8 cellular contexts compared by ENCODE assay signal in genomic region chr19:3721131-3721899, GRCh38. TPM values are rescaled to one million over a fixed set of nuclear protein-coding genes. Genes with fewer than 3 reads are reported as not detected.
DNase-seq lines count a peak whose midpoint lies in the region; ATAC-seq and TF ChIP-seq lines count a peak whose summit lies in the region.

No MANE protein-coding gene starts in this region.

- H3K36me3 ChIP-seq in Loucy (ENCODE audit: insufficient read depth, low read length) (no peaks in the 10 kb centered on the region), RWPE2 (ENCODE audit: low read depth) (no peaks in the 10 kb centered on the region), neuronal stem cell (replicated peaks in 1 of 2; ENCODE audit: control insufficient read depth in 2 of 2, insufficient read depth in 2 of 2, low read length in 2 of 2) (no peaks in the 10 kb centered on the region)

- H3K27me3 ChIP-seq in Loucy (ENCODE audit: insufficient read depth, low read length, poor library complexity, severe bottlenecking) (no peaks in the 10 kb centered on the region), RWPE2 (ENCODE audit: insufficient read depth, poor library complexity, severe bottlenecking) (peaks cover 15% of the 10 kb centered on the region), neuronal stem cell (ENCODE audit: control insufficient read depth in 3 of 3, insufficient read depth in 3 of 3, low read depth in 1 of 3, low read length in 3 of 3) (peaks cover 0 to 29% (median 5%) of the 10 kb centered on the region in 3 experiments)

- ATAC-seq in RWPE2 (ENCODE audit: low read depth) (peak; percentile 63), GM21423 (IDR thresholded peaks at IDR 0.05; ENCODE audit: unreplicated experiment) (no peak)

- no peak overlapping the region for H2BK5ac ChIP-seq in neuronal stem cell (ENCODE audit: low read length)

- H3K9me3 ChIP-seq in Loucy (ENCODE audit: insufficient read depth, low read depth, low read length) (no peaks in the 10 kb centered on the region), RWPE2 (ENCODE audit: severe bottlenecking) (no peaks in the 10 kb centered on the region), neuronal stem cell (replicated peaks in 1 of 2; ENCODE audit: control insufficient read depth in 2 of 2, insufficient read depth in 1 of 2, low read depth in 1 of 2, low read length in 2 of 2) (no peaks in the 10 kb centered on the region)

- H3K9ac ChIP-seq in Loucy (ENCODE audit: low read depth, low read length, poor library complexity, severe bottlenecking), result peak overlapping the region; percentile 56
- no peak overlapping the region for H3K9ac ChIP-seq in neuronal stem cell (ENCODE audit: low read depth, low read length, poor library complexity)

- H3K4me1 ChIP-seq in Loucy (ENCODE audit: insufficient read depth, low read length, poor library complexity, severe bottlenecking), result peaks cover 9% of the 10 kb centered on the region
- H3K4me1 ChIP-seq in RWPE2 (ENCODE audit: insufficient read depth, poor library complexity, severe bottlenecking), result no peaks in the 10 kb centered on the region
- H3K4me1 ChIP-seq in neuronal stem cell (ENCODE audit: control insufficient read depth in 2 of 2, insufficient read depth in 1 of 2, low read depth in 1 of 2, low read length in 2 of 2), result peaks cover 6 to 17% of the 10 kb centered on the region in 2 donors

- H3K9me2 ChIP-seq in Loucy (replicated peaks; ENCODE audit: low read depth, low read length), result no peaks in the 10 kb centered on the region

- H4K20me1 ChIP-seq in Loucy (ENCODE audit: insufficient read depth, low read length, poor library complexity, severe bottlenecking), result no peaks in the 10 kb centered on the region

- H3K79me2 ChIP-seq in Loucy (ENCODE audit: insufficient read depth, low read length), result no peaks in the 10 kb centered on the region

- H4K91ac ChIP-seq in neuronal stem cell (ENCODE audit: low read depth, low read length, poor library complexity), result no peak overlapping the region

- peak overlapping the region; percentile 94 for H2AK5ac ChIP-seq in neuronal stem cell (ENCODE audit: low read depth, low read length)

- no CpG with 5 or more reads among the region's 47 CpGs for WGBS in neuronal stem cell (ENCODE audit: extremely low coverage in 2 of 2, insufficient read length in 2 of 2, insufficient replicate concordance in 1 of 2), 2 donors

- H2BK15ac ChIP-seq in neuronal stem cell (ENCODE audit: low read length), result peak overlapping the region; percentile 92

- H2BK120ac ChIP-seq in neuronal stem cell (ENCODE audit: low read depth, low read length), result no peak overlapping the region

- H3K4ac ChIP-seq in neuronal stem cell (ENCODE audit: low read length), result no peak overlapping the region

- TF ChIP-seq CTCF in Loucy (conservative IDR thresholded peaks at IDR 0.05; ENCODE audit: low read length) (no peak), RWPE2 (IDR thresholded peaks at IDR 0.05; ENCODE audit: poor library complexity, severe bottlenecking) (no peak), fibroblast of villous mesenchyme (IDR thresholded peaks at IDR 0.05; ENCODE audit: insufficient read depth, low read depth, low read length) (no peak)

- H3K4me3 ChIP-seq in Loucy (ENCODE audit: low read length, poor library complexity, severe bottlenecking) (peak overlapping the region; percentile 75), RWPE2 (ENCODE audit: severe bottlenecking) (no peak overlapping the region), fibroblast of villous mesenchyme (ENCODE audit: low read depth, low read length) (peak overlapping the region; percentile 23), neuronal stem cell (ENCODE audit: low read length in 2 of 2) (peak overlapping the region in 1 of 2 donors; percentile 74)

- H2AFZ ChIP-seq in Loucy (ENCODE audit: low read length) (peak overlapping the region; percentile 72; the same call in 1 of the 2 replicates), neuronal stem cell (ENCODE audit: low read length) (no peak overlapping the region)

- peaks cover 2% of the 10 kb centered on the region for H3K79me1 ChIP-seq in neuronal stem cell (ENCODE audit: low read depth, low read length)

- peak overlapping the region; percentile 82 for H3K4me2 ChIP-seq in Loucy (ENCODE audit: low read depth, low read length, poor library complexity, severe bottlenecking)
- peak overlapping the region; percentile 75 for H3K4me2 ChIP-seq in neuronal stem cell (ENCODE audit: insufficient read depth, low read length, poor library complexity, severe bottlenecking)

- H3K23ac ChIP-seq in neuronal stem cell (ENCODE audit: low read depth, low read length, poor library complexity), result peak overlapping the region; percentile 73

- H2BK12ac ChIP-seq in neuronal stem cell (ENCODE audit: low read length), result peak overlapping the region; percentile 77

- H4K8ac ChIP-seq in neuronal stem cell (ENCODE audit: low read depth, low read length), result no peak overlapping the region

- H3K18ac ChIP-seq in neuronal stem cell (ENCODE audit: low read length), result peak overlapping the region; percentile 86

- no peaks in the 10 kb centered on the region for H3F3A ChIP-seq in Loucy (ENCODE audit: low read depth)

- DNase-seq in DMS114 treated with DMSO at 0.1 percent for 48 hours (lab: John Stamatoyannopoulos, UW; ENCODE audit: unreplicated experiment) (peak; percentile 54), RWPE2 (ENCODE audit: low spot score) (no peak), activated gamma-delta T cell treated with Interleukin-2 at 50 U/mL for 16 hours (peak; percentile 85), fibroblast of villous mesenchyme (ENCODE audit: low read depth) (peak; percentile 81), neuronal stem cell (ENCODE audit: low spot score) (peak; percentile 95), superior temporal gyrus (ENCODE audit: extremely low spot score) (peak; percentile 22)

- H3K27ac ChIP-seq in RWPE2 (ENCODE audit: poor library complexity, severe bottlenecking), result no peak overlapping the region
- no peak overlapping the region for H3K27ac ChIP-seq in neuronal stem cell (replicated peaks; ENCODE audit: low read length)

- no peak overlapping the region for H3K14ac ChIP-seq in neuronal stem cell (ENCODE audit: low read length)

RNA-seq across cellular contexts. Expression of gene TJP3, which starts 13.1 kb away (rescaled TPM):
- not detected in 2 replicates for total RNA-seq in fibroblast of villous mesenchyme
- 23.4 TPM for polyA plus RNA-seq in neuronal stem cell (2013, experiment 1 of 2)
- polyA plus RNA-seq in neuronal stem cell (2013, experiment 2 of 2), result 21.0 TPM

RNA-seq across cellular contexts. Expression of gene PIP5K1C, which starts 21.0 kb away (rescaled TPM):
- 40.6 and 46.2 TPM in 2 replicates for total RNA-seq in fibroblast of villous mesenchyme
- 25.4 TPM for polyA plus RNA-seq in neuronal stem cell (2013, experiment 1 of 2)
- 24.7 TPM for polyA plus RNA-seq in neuronal stem cell (2013, experiment 2 of 2)

RNA-seq across cellular contexts. Expression of gene APBA3, which starts 40.2 kb away (rescaled TPM):
- 19.4 and 22.2 TPM in 2 replicates for total RNA-seq in fibroblast of villous mesenchyme
- polyA plus RNA-seq in neuronal stem cell (2013, experiment 1 of 2), result 19.0 TPM
- 17.8 TPM for polyA plus RNA-seq in neuronal stem cell (2013, experiment 2 of 2)

RNA-seq across cellular contexts. Expression of gene MRPL54, which starts 41.2 kb away (rescaled TPM):
- 48.4 and 64.1 TPM in 2 replicates for total RNA-seq in fibroblast of villous mesenchyme
- 39.9 TPM for polyA plus RNA-seq in neuronal stem cell (2013, experiment 1 of 2)
- 40.6 TPM for polyA plus RNA-seq in neuronal stem cell (2013, experiment 2 of 2)

RNA-seq across cellular contexts. Expression of gene RAX2, which starts 50.7 kb away (rescaled TPM):
- not detected in 2 replicates for total RNA-seq in fibroblast of villous mesenchyme
- 0.01 TPM for polyA plus RNA-seq in neuronal stem cell (2013, experiment 1 of 2)
- 0.03 TPM for polyA plus RNA-seq in neuronal stem cell (2013, experiment 2 of 2)
